ENCODE assay signal across 1 cellular context in the genomic region with DNA sequence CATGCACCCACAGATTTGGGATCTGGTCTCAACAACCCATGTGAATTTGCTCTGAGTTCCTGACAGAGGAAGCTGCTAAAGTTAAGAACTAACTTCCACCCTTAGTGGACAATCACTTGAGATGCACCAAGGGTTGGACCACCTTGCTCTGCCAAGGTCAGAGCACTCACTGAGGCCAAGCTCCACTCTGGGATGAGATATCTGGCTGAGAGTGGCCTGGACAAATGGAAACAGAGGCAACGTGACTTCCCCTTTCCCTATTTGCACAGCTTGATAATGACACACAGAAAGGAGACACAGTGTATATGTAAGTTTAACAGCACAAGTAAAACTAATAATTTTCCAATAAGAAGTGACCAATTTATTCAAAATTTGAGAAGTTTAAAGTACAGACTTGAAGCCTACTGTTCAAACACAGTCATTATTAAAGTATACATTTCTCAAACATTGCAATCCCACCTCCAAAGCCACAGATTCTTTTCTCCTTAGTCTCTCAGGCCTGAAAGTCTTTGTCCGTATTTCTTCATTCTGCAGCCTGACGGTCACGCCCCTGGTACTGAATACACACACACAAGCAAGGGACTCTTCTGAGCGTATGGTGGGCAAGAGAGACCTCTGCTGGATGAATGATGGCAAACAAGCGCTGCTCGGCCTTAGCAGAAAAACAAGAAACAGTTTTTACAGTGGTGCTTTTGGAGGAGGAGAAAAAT.
TF ChIP-seq lines count a peak whose summit lies in the region.

No MANE protein-coding gene starts in this region.

TF ChIP-seq in SK-N-SH, 30 proteins besides CTCF, POLR2A, EP300 and RAD21 (continued from another document):
- TF ChIP-seq, protein P1, sequence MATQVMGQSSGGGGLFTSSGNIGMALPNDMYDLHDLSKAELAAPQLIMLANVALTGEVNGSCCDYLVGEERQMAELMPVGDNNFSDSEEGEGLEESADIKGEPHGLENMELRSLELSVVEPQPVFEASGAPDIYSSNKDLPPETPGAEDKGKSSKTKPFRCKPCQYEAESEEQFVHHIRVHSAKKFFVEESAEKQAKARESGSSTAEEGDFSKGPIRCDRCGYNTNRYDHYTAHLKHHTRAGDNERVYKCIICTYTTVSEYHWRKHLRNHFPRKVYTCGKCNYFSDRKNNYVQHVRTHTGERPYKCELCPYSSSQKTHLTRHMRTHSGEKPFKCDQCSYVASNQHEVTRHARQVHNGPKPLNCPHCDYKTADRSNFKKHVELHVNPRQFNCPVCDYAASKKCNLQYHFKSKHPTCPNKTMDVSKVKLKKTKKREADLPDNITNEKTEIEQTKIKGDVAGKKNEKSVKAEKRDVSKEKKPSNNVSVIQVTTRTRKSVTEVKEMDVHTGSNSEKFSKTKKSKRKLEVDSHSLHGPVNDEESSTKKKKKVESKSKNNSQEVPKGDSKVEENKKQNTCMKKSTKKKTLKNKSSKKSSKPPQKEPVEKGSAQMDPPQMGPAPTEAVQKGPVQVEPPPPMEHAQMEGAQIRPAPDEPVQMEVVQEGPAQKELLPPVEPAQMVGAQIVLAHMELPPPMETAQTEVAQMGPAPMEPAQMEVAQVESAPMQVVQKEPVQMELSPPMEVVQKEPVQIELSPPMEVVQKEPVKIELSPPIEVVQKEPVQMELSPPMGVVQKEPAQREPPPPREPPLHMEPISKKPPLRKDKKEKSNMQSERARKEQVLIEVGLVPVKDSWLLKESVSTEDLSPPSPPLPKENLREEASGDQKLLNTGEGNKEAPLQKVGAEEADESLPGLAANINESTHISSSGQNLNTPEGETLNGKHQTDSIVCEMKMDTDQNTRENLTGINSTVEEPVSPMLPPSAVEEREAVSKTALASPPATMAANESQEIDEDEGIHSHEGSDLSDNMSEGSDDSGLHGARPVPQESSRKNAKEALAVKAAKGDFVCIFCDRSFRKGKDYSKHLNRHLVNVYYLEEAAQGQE (IDR thresholded peaks at IDR 0.05; ENCODE audit: low read depth, low read length) = 0 out of 2 replicates have a peak, but pooled peaks have one; percentile 36
- TF ChIP-seq, protein P2, sequence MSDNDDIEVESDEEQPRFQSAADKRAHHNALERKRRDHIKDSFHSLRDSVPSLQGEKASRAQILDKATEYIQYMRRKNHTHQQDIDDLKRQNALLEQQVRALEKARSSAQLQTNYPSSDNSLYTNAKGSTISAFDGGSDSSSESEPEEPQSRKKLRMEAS (IDR thresholded peaks at IDR 0.05; ENCODE audit: low read depth) = 0 out of 2 replicates have a peak, but pooled peaks have one; percentile 26
- no peak for TF ChIP-seq TEAD4 (IDR thresholded peaks at IDR 0.05; ENCODE audit: borderline replicate concordance, insufficient read depth)
- no peak for TF ChIP-seq EZH2phosphoT487 (IDR thresholded peaks at IDR 0.05; ENCODE audit: borderline replicate concordance, low read depth)
- TF ChIP-seq FOXJ3 (CRISPR knock-in tag; IDR thresholded peaks at IDR 0.05) = no peak
- peak; percentile 39; the same call in 1 of the 2 replicates for TF ChIP-seq MXI1 (IDR thresholded peaks at IDR 0.05; ENCODE audit: low read depth, low read length)
- TF ChIP-seq TAF1 (IDR thresholded peaks at IDR 0.05; ENCODE audit: borderline replicate concordance, low read depth, low read length) = 0 out of 2 replicates have a peak, but pooled peaks have one; percentile 24
- TF ChIP-seq FOXM1 (IDR thresholded peaks at IDR 0.05; ENCODE audit: low read depth) = no peak
- no peak for TF ChIP-seq RCOR1 (IDR thresholded peaks at IDR 0.05; ENCODE audit: low read length)
- TF ChIP-seq SIN3A (IDR thresholded peaks at IDR 0.05; ENCODE audit: borderline replicate concordance, low read depth, low read length) = peak; percentile 70; the same call in 1 of the 2 replicates
- peak; percentile 26; the same call in 1 of the 2 replicates for TF ChIP-seq NFIC (IDR thresholded peaks at IDR 0.05; ENCODE audit: borderline replicate concordance)
- TF ChIP-seq CHD2 (IDR thresholded peaks at IDR 0.05; ENCODE audit: low read length, partially characterized antibody) = no peak
- TF ChIP-seq GABPA (IDR thresholded peaks at IDR 0.05; ENCODE audit: low read depth) = no peak
- TF ChIP-seq, protein P3, sequence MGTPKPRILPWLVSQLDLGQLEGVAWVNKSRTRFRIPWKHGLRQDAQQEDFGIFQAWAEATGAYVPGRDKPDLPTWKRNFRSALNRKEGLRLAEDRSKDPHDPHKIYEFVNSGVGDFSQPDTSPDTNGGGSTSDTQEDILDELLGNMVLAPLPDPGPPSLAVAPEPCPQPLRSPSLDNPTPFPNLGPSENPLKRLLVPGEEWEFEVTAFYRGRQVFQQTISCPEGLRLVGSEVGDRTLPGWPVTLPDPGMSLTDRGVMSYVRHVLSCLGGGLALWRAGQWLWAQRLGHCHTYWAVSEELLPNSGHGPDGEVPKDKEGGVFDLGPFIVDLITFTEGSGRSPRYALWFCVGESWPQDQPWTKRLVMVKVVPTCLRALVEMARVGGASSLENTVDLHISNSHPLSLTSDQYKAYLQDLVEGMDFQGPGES (IDR thresholded peaks at IDR 0.05; ENCODE audit: low read depth, low read length) = no peak
- TF ChIP-seq GATA2 (CRISPR knock-in tag; IDR thresholded peaks at IDR 0.05) = no peak
- no peak for TF ChIP-seq MEF2A (IDR thresholded peaks at IDR 0.05; ENCODE audit: borderline replicate concordance, low read depth)
- no peak for TF ChIP-seq ELF1 (IDR thresholded peaks at IDR 0.05)
- TF ChIP-seq SMC3 (IDR thresholded peaks at IDR 0.05; ENCODE audit: low read depth, low read length) = peak; percentile 98
- peak; percentile 73 for TF ChIP-seq FOSL2 (IDR thresholded peaks at IDR 0.05; ENCODE audit: borderline replicate concordance, low read depth)
